ENCODE assay signal across 15 cellular contexts in the genomic region with DNA sequence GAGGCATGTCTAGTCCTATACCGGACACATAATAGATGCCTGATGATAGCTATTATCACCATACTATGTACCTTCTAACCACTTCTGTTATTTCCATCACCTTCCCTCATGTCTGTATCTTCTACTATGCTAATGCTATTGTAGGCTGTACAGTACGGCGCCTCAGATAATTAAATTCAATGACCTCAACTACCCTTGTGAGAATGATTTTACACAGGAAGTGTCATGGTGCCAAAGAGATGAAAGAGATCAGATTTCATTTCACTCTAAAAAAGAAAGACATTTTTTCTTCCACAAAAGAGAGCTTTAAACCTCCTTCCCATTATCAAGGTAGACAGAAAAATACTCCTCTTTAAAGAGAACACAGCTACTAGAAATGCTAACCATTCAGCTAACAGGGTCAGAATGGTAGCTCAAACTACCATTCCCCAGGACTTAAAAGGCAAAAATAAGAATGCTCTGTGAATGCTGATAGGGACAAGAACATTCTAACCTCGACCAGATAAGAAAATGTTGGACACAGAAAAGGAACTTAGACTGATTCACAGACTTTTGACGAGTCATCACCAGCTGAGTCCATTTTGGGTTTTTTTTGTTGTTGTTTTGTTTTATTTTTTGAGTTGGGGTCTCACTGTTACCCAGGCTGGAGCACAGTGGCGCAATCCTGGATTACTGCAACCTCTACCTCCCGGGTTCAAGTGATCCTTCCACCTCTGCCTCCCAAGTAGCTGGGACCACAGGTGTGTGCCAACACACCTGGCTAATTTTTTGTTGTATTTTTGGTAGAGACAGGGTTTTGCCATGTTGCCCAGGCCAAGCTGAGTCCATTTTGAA.
DNase-seq lines count a peak whose midpoint lies in the region; ATAC-seq and TF ChIP-seq lines count a peak whose summit lies in the region.
"Had no signal": no experiment of that assay in that cellular context is flagged by ENCODE, and none has a peak within 500 bp of the region (broad histone marks: within the 10 kb centered on the region; RNA-seq: fewer than 3 reads in every experiment).

No MANE protein-coding gene starts in this region.

- H3K27me3 ChIP-seq in CD8-positive, alpha-beta memory T cell (ENCODE audit: insufficient read depth, low read length, poor library complexity, severe bottlenecking): no peaks in the 10 kb centered on the region
- H3K27me3 ChIP-seq in kidney epithelial cell (ENCODE audit: control insufficient read depth, insufficient read depth, low read length) (no peaks in the 10 kb centered on the region), H7 (ENCODE audit: control insufficient read depth, insufficient read depth, low read length) (no peaks in the 10 kb centered on the region)
- H3K27me3 ChIP-seq: breast epithelium, vagina had no signal

- intact Hi-C loops in OCI-LY7 (cut with micrococcal nuclease; ENCODE audit: unreplicated experiment): no loop called here

- H3K4me3 Mint-ChIP-seq in CD8-positive, alpha-beta memory T cell: no peak overlapping the region

- H3K4me1 ChIP-seq in CD8-positive, alpha-beta memory T cell (ENCODE audit: insufficient read depth, low read length): no peaks in the 10 kb centered on the region
- H3K4me1 ChIP-seq in OCI-LY7 (ENCODE audit: insufficient read depth, low read length, poor library complexity, severe bottlenecking): no peaks in the 10 kb centered on the region
- H3K4me1 ChIP-seq: breast epithelium, vagina had no signal

- CTCF ChIA-PET in CD8-positive, alpha-beta memory T cell (lab: Charles Lee): no interaction called here
- CTCF ChIA-PET in OCI-LY7 (lab: Charles Lee; ENCODE audit: unreplicated experiment): no interaction called here

- in situ Hi-C loops in KBM-7 (cut with MboI; ENCODE audit: low pct_unique_long_range_greater_than_20kb, low sequenced_read_pairs): no loop called here

- H3K27ac Mint-ChIP-seq in CD8-positive, alpha-beta memory T cell: no peak overlapping the region

- peaks cover 9 to 32% of the 10 kb centered on the region in 2 donors for H3K27me3 Mint-ChIP-seq in CD8-positive, alpha-beta memory T cell

- ATAC-seq in SK-N-SH treated with all-trans-retinoic acid at 6 μM for 48 hours: peak; percentile 53
- ATAC-seq: left cardiac atrium had no signal

- peaks cover 0 to 3% (median 2%) of the 10 kb centered on the region in 3 donors for H3K4me1 Mint-ChIP-seq in CD8-positive, alpha-beta memory T cell

- TF ChIP-seq CTCF in kidney epithelial cell (IDR thresholded peaks at IDR 0.05; ENCODE audit: insufficient read depth, low read length, poor library complexity, severe bottlenecking): no peak
- TF ChIP-seq CTCF in OCI-LY7 (conservative IDR thresholded peaks at IDR 0.05; ENCODE audit: low read length): no peak

- no TSS peak for BruUV-seq in OCI-LY7 (replicated peaks; lab: Mats Ljungman, UMichigan)

- no peaks in the 10 kb centered on the region for H3K36me3 ChIP-seq in CD8-positive, alpha-beta memory T cell (ENCODE audit: insufficient read depth, low read length)
- no peaks in the 10 kb centered on the region for H3K36me3 ChIP-seq in kidney epithelial cell (ENCODE audit: control insufficient read depth, insufficient read depth, low read length)
- no peaks in the 10 kb centered on the region for H3K36me3 ChIP-seq in OCI-LY7 (ENCODE audit: insufficient read depth, low read length)
- H3K36me3 ChIP-seq in H7 (replicated peaks; ENCODE audit: control insufficient read depth, insufficient read depth, low read length): no peaks in the 10 kb centered on the region
- H3K36me3 ChIP-seq: breast epithelium, vagina had no signal

- H3K36me3 Mint-ChIP-seq in CD8-positive, alpha-beta memory T cell: no peaks in the 10 kb centered on the region

- H2AFZ ChIP-seq in OCI-LY7 (ENCODE audit: low read length): no peak overlapping the region

- no peak overlapping the region for H3K4me3 ChIP-seq in CD8-positive, alpha-beta memory T cell (ENCODE audit: low read length)
- H3K4me3 ChIP-seq in kidney epithelial cell (ENCODE audit: low read depth, low read length): no peak overlapping the region
- no peak overlapping the region for H3K4me3 ChIP-seq in OCI-LY7 (ENCODE audit: low read depth, low read length, poor library complexity, severe bottlenecking)
- H3K4me3 ChIP-seq in H7 (ENCODE audit: insufficient read depth, low read depth, low read length): no peak overlapping the region
- H3K4me3 ChIP-seq: breast epithelium, vagina had no signal

- H3K9me3 ChIP-seq in CD8-positive, alpha-beta memory T cell (ENCODE audit: low read length): no peaks in the 10 kb centered on the region
- H3K9me3 ChIP-seq in OCI-LY7 (ENCODE audit: low read length): no peaks in the 10 kb centered on the region
- H3K9me3 ChIP-seq: breast epithelium, vagina had no signal

- no peak overlapping the region for H3K4me2 ChIP-seq in OCI-LY7 (ENCODE audit: low read length)

- DNase-seq in CD8-positive, alpha-beta memory T cell: no peak
- DNase-seq in KBM-7: peak; percentile 51
- DNase-seq in kidney epithelial cell (ENCODE audit: low read depth): peak; percentile 7
- DNase-seq in retina: no peak
- DNase-seq in OCI-LY7 (ENCODE audit: low spot score): no peak
- no peak for DNase-seq in KG1 (lab: John Stamatoyannopoulos, UW)
- DNase-seq in H7: no peak
- DNase-seq: activated CD8-positive, alpha-beta memory T cell treated with anti-CD3 and anti-CD28 coated beads, Interleukin-2, amount 50 U/mL, for 48 hours; left cardiac atrium; NCI-H526 treated with DMSO at 0.1 percent for 48 hours; T-helper 2 cell had no signal

- H3K9me3 Mint-ChIP-seq in CD8-positive, alpha-beta memory T cell: no peaks in the 10 kb centered on the region

- no peaks in the 10 kb centered on the region for H4K20me1 ChIP-seq in OCI-LY7 (ENCODE audit: insufficient read depth, low read length)

- POLR2A ChIA-PET in CD8-positive, alpha-beta memory T cell (lab: Charles Lee): no interaction called here
- POLR2A ChIA-PET in OCI-LY7 (lab: Charles Lee): interaction anchor here (0.6 to 1.0 kb wide), 3 partner anchors 13 to 164 kb away, joined by 3 to 4 read pairs (median 3); no protein-coding TSS in a partner anchor

- no peaks in the 10 kb centered on the region for H3K79me2 ChIP-seq in OCI-LY7 (ENCODE audit: insufficient read depth, low read depth, low read length)

- H3K27ac ChIP-seq in CD8-positive, alpha-beta memory T cell (ENCODE audit: low read depth, low read length): peak overlapping the region; percentile 38
- no peak overlapping the region for H3K27ac ChIP-seq in OCI-LY7 (ENCODE audit: low read depth, low read length, poor library complexity, severe bottlenecking)
- H3K27ac ChIP-seq: breast epithelium, C4-2B, vagina had no signal

- H3K9me2 ChIP-seq in OCI-LY7 (ENCODE audit: insufficient read depth, low read length): no peaks in the 10 kb centered on the region

TF ChIP-seq in SK-N-SH treated with all-trans-retinoic acid at 6 μM for 48 hours, 23 proteins besides CTCF, POLR2A, EP300 and RAD21 (continues in another document):
- TF ChIP-seq ARNTL (CRISPR knock-in tag; IDR thresholded peaks at IDR 0.05; ENCODE audit: borderline replicate concordance, low read depth) (no peak), GLIS3 (CRISPR knock-in tag; IDR thresholded peaks at IDR 0.05) (no peak), ZFP30 (CRISPR knock-in tag; IDR thresholded peaks at IDR 0.05) (no peak), BACH2 (CRISPR knock-in tag; IDR thresholded peaks at IDR 0.05; ENCODE audit: borderline replicate concordance) (no peak)
- TF ChIP-seq, protein P1, sequence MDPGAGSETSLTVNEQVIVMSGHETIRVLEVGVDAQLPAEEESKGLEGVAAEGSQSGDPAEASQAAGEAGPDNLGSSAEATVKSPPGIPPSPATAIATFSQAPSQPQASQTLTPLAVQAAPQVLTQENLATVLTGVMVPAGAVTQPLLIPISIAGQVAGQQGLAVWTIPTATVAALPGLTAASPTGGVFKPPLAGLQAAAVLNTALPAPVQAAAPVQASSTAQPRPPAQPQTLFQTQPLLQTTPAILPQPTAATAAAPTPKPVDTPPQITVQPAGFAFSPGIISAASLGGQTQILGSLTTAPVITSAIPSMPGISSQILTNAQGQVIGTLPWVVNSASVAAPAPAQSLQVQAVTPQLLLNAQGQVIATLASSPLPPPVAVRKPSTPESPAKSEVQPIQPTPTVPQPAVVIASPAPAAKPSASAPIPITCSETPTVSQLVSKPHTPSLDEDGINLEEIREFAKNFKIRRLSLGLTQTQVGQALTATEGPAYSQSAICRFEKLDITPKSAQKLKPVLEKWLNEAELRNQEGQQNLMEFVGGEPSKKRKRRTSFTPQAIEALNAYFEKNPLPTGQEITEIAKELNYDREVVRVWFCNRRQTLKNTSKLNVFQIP (CRISPR knock-in tag; IDR thresholded peaks at IDR 0.05; ENCODE audit: borderline replicate concordance, low read depth): no peak
- TF ChIP-seq, protein P2, sequence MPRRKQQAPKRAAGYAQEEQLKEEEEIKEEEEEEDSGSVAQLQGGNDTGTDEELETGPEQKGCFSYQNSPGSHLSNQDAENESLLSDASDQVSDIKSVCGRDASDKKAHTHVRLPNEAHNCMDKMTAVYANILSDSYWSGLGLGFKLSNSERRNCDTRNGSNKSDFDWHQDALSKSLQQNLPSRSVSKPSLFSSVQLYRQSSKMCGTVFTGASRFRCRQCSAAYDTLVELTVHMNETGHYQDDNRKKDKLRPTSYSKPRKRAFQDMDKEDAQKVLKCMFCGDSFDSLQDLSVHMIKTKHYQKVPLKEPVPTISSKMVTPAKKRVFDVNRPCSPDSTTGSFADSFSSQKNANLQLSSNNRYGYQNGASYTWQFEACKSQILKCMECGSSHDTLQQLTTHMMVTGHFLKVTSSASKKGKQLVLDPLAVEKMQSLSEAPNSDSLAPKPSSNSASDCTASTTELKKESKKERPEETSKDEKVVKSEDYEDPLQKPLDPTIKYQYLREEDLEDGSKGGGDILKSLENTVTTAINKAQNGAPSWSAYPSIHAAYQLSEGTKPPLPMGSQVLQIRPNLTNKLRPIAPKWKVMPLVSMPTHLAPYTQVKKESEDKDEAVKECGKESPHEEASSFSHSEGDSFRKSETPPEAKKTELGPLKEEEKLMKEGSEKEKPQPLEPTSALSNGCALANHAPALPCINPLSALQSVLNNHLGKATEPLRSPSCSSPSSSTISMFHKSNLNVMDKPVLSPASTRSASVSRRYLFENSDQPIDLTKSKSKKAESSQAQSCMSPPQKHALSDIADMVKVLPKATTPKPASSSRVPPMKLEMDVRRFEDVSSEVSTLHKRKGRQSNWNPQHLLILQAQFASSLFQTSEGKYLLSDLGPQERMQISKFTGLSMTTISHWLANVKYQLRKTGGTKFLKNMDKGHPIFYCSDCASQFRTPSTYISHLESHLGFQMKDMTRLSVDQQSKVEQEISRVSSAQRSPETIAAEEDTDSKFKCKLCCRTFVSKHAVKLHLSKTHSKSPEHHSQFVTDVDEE (CRISPR knock-in tag; IDR thresholded peaks at IDR 0.05): no peak

Comparison
In these comparisons a context has a peak if more than half of its experiments do, and no peak if none do; other contexts are left out.
1. DNase-seq: peak in KBM-7 (single experiment) and kidney epithelial cell (single experiment); none in CD8-positive, alpha-beta memory T cell (0 of 5), retina (single experiment), OCI-LY7 (single experiment), KG1 (single experiment) and H7 (single experiment).